Comparison of ENCODE assay signal across 8 cellular contexts in the genomic region with DNA sequence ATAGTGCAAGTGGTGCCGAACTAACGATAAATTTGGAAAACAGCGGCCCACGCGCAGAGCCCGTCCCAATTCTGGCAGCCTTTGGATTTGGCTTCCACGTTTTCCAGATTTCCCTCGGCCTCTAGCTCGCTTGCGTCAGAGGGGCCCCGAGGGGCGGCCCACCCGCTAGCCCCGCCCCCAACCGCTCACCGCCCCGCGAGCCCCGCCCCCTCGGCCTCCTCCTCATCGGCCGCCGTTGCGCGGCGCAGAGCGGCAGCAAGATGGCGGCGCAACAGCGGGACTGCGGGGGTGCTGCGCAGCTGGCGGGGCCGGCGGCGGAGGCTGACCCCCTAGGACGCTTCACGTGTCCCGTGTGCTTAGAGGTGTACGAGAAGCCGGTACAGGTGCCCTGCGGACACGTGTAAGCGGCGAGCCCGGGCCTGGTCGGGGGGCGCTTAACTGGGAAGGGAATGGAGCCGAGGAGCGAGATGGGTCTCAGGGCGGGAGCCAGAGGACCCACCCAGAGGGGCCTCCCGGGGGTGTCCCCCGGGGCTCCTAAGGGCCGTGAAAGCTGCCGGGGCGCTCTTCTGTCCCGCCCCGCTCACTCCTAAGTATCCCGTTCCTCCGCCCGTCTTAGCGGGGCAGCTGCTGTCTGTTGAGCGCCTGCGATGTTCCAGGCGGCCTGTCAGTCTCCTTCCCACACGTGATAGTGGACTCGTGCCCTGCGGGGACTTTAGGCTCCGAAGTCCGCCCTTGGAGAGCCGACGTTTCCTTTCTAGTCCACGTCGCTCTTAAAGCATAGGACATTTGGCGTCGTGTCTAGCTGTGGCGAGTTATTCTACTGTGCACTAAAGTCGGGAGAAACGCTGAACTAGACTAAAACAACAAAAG. TPM values are rescaled to one million over a fixed set of nuclear protein-coding genes. Genes with fewer than 3 reads are reported as not detected.
DNase-seq lines count a peak whose midpoint lies in the region; ATAC-seq lines count a peak whose summit lies in the region.

Gene RNF114 (plus strand): TSS at position 245 of the 870 bp plus-strand sequence. CDS start 16 bp downstream, at position 261.

- peak within 1 kb of the TSS; percentile 29 for H3K23ac ChIP-seq in mesendoderm (ENCODE audit: low read length)

- peak within 1 kb of the TSS; percentile 72 for H3K9ac ChIP-seq in NT2/D1 (ENCODE audit: insufficient read length, low read depth)
- H3K9ac ChIP-seq in endocrine pancreas (ENCODE audit: control insufficient read depth, insufficient read depth, low read length), result peak within 1 kb of the TSS; percentile 98
- peak within 1 kb of the TSS; percentile 77 for H3K9ac ChIP-seq in mesendoderm (ENCODE audit: low read length)

- H3K36me3 ChIP-seq in NT2/D1 (ENCODE audit: insufficient read depth, insufficient read length, low read length) (peaks cover 29% of the 10 kb centered on the region), endocrine pancreas (ENCODE audit: control insufficient read depth, insufficient read depth, low read length) (peaks cover under 1% of the 10 kb centered on the region), mesendoderm (ENCODE audit: control insufficient read depth, insufficient read depth, low read length) (peaks cover under 1% of the 10 kb centered on the region)

- peaks cover 44% of the 10 kb centered on the region for H3K79me2 ChIP-seq in mesendoderm (ENCODE audit: control insufficient read depth, insufficient read depth, low read length)

- H3K27ac ChIP-seq in mesendoderm (ENCODE audit: low read depth, low read length), result no peak within 1 kb of the TSS

- H3K4me2 ChIP-seq in mesendoderm (ENCODE audit: low read length), result peak within 1 kb of the TSS; percentile 84

- no peak within 1 kb of the TSS for H2BK5ac ChIP-seq in mesendoderm (ENCODE audit: low read length)

- H3K4me1 ChIP-seq in NT2/D1 (ENCODE audit: insufficient read depth, insufficient read length) (peaks cover 11% of the 10 kb centered on the region), endocrine pancreas (ENCODE audit: control insufficient read depth, insufficient read depth, low read length) (peaks cover 3% of the 10 kb centered on the region), mesendoderm (ENCODE audit: control insufficient read depth, low read depth, low read length) (peaks cover 11% of the 10 kb centered on the region)

- no peak within 1 kb of the TSS for H2BK15ac ChIP-seq in mesendoderm (replicated peaks; ENCODE audit: low read depth)

- H2BK120ac ChIP-seq in mesendoderm (ENCODE audit: low read depth, low read length), result no peak within 1 kb of the TSS

- no peak within 1 kb of the TSS for H4K8ac ChIP-seq in mesendoderm (ENCODE audit: low read depth, low read length)

- H3K79me1 ChIP-seq in mesendoderm (ENCODE audit: low read length), result peaks cover 12% of the 10 kb centered on the region

- WGBS in mesendoderm (ENCODE audit: extremely low coverage, insufficient coverage, low lambda C conversion rate), result no CpG with 5 or more reads among the region's 79 CpGs

- H3K4ac ChIP-seq in mesendoderm (ENCODE audit: low read depth, low read length), result peak within 1 kb of the TSS; percentile 56

- H3K4me3 ChIP-seq in NT2/D1 (ENCODE audit: insufficient read length, low read depth), result peak within 1 kb of the TSS; percentile 65
- H3K4me3 ChIP-seq in endocrine pancreas (ENCODE audit: control insufficient read depth, insufficient read depth, low read length), result peak within 1 kb of the TSS; percentile 83
- H3K4me3 ChIP-seq in mesendoderm (ENCODE audit: low read length), result peak within 1 kb of the TSS; percentile 64

- H3K56ac ChIP-seq in mesendoderm (ENCODE audit: low read length), result peak within 1 kb of the TSS; percentile 85

- peak; percentile 73 for ATAC-seq in GM19397 (IDR thresholded peaks at IDR 0.05; ENCODE audit: unreplicated experiment)

- DNase-seq in CD1c-positive myeloid dendritic cell (ENCODE audit: extremely low spot score), result peak; percentile 97
- DNase-seq in HT1080 (ENCODE audit: low read depth), result peak; percentile 54
- DNase-seq in NT2/D1 (ENCODE audit: low read depth, low spot score), result peak; percentile 81
- DNase-seq in activated CD8-positive, alpha-beta memory T cell treated with anti-CD3 and anti-CD28 coated beads, Interleukin-2, amount 50 U/mL, for 1 hour (ENCODE audit: extremely low read depth), result peak; percentile 70
- DNase-seq in mesendoderm, result peak; percentile 91
- peak; percentile 86 for DNase-seq in stimulated activated CD8-positive, alpha-beta memory T cell treated with anti-CD3 and anti-CD28 coated beads, Interleukin-12 subunit alpha, Interleukin-12 subunit beta, amount 100 ng/mL, for 4 hours (ENCODE audit: low read depth)

- no peak within 1 kb of the TSS for H2AK5ac ChIP-seq in mesendoderm (ENCODE audit: low read length)

- H3K18ac ChIP-seq in mesendoderm (ENCODE audit: low read length), result peak within 1 kb of the TSS; percentile 75

- H3K27me3 ChIP-seq in NT2/D1 (ENCODE audit: insufficient read depth, insufficient read length) (no peaks in the 10 kb centered on the region), endocrine pancreas (ENCODE audit: control insufficient read depth, insufficient read depth, low read length) (no peaks in the 10 kb centered on the region), mesendoderm (ENCODE audit: insufficient read depth, low read length, poor library complexity) (no peaks in the 10 kb centered on the region)

- H3K9me3 ChIP-seq in NT2/D1 (ENCODE audit: insufficient read depth, low read length) (no peaks in the 10 kb centered on the region), endocrine pancreas (ENCODE audit: control insufficient read depth, low read length) (no peaks in the 10 kb centered on the region)

- no peak within 1 kb of the TSS for H4K5ac ChIP-seq in mesendoderm (ENCODE audit: low read length)

RNA-seq across cellular contexts. Expression of gene RNF114, which starts in this region (rescaled TPM):
- 78.7 and 84.9 TPM in 2 replicates for total RNA-seq in HT1080 (2014; rRNA removed; shearing (Covaris generic))
- 68.1 and 98.3 TPM in 2 replicates for polyA plus RNA-seq in HT1080 (2015; cell fraction: cytosol; rRNA removed)
- polyA plus RNA-seq in HT1080 (2015; cell fraction: nucleus; rRNA removed), result 68.1 and 95.7 TPM in 2 replicates
- polyA plus RNA-seq in mesendoderm (2013, experiment 1 of 2), result 60.4 TPM
- 60.4 TPM for polyA plus RNA-seq in mesendoderm (2013, experiment 2 of 2)
